Comparison of ENCODE assay signal across 17 cellular contexts in genomic region chr4:137664416-137664815, GRCh38.
DNase-seq lines count a peak whose midpoint lies in the region; ATAC-seq, FAIRE-seq and TF ChIP-seq lines count a peak whose summit lies in the region.
"Had no signal": no experiment of that assay in that cellular context is flagged by ENCODE, and none has a peak within 500 bp of the region (broad histone marks: within the 10 kb centered on the region; RNA-seq: fewer than 3 reads in every experiment).

No MANE protein-coding gene starts in this region.

- TF ChIP-seq POLR2A in IMR-90 (IDR thresholded peaks at IDR 0.05; ENCODE audit: low read depth, low read length) = no peak

- H3K27ac ChIP-seq in A673 (ENCODE audit: low read depth, low read length, poor library complexity, severe bottlenecking) (peak overlapping the region; percentile 91), IMR-90 (ENCODE audit: insufficient read depth, low read length) (peak overlapping the region; percentile 87; the same call in 1 of the 2 replicates), endodermal cell (ENCODE audit: low read depth, low read length) (no peak overlapping the region)
- H3K27ac ChIP-seq: WERI-Rb-1 had no signal

- in situ Hi-C loops in IMR-90 (cut with MboI; ENCODE audit: low sequenced_read_pairs) = no loop called here

- POLR2A ChIA-PET in A673 (lab: Charles Lee; ENCODE audit: low non-redundant PET) (no interaction called here), IMR-90 (lab: Charles Lee; ENCODE audit: unreplicated experiment) (interaction anchor here (0.6 to 1.3 kb wide), 7 partner anchors 11 to 133 kb away, joined by 3 to 7 read pairs (median 4); partner anchors contain the start of gene PCDH18)

- peak overlapping the region; percentile 98 for H3K18ac ChIP-seq in IMR-90 (ENCODE audit: low read depth, low read length)

- H2AK5ac ChIP-seq in IMR-90 (ENCODE audit: low read depth, low read length) = no peak overlapping the region

- FAIRE-seq in urothelium cell line (lab: Jason Lieb, UNC) (no peak), frontal cortex (lab: Jason Lieb, UNC) (no peak)

- H3K36me3 Mint-ChIP-seq in endodermal cell (ENCODE audit: low read depth) (no peaks in the 10 kb centered on the region), nephron progenitor cell (ENCODE audit: low read depth) (peaks cover 15% of the 10 kb centered on the region)
- H3K36me3 Mint-ChIP-seq: CD4-positive, alpha-beta memory T cell had no signal

- peak; percentile 67 for DNase-seq in A673 (ENCODE audit: low spot score)
- DNase-seq in IMR-90 = peak; percentile 51
- no peak for DNase-seq in endodermal cell
- DNase-seq in nephron progenitor cell = no peak
- no peak for DNase-seq in activated CD4-positive, alpha-beta T cell treated with anti-CD3 and anti-CD28 coated beads for 1 hour
- no peak for DNase-seq in urothelium cell line (ENCODE audit: low spot score)
- DNase-seq in frontal cortex (ENCODE audit: low spot score in 2 of 2) = no peak
- DNase-seq: 8988T; CD4-positive, alpha-beta memory T cell; dermis blood vessel endothelial cell; Kasumi-1; mammary epithelial cell; NCI-H1436 treated with DMSO at 0.1 percent for 48 hours; NCI-H345; nucleus accumbens; WERI-Rb-1 had no signal

- peaks cover 9% of the 10 kb centered on the region for H3K9me3 Mint-ChIP-seq in endodermal cell
- H3K9me3 Mint-ChIP-seq in nephron progenitor cell = peaks cover 18% of the 10 kb centered on the region

- no peak for TF ChIP-seq RAD21 in IMR-90 (IDR thresholded peaks at IDR 0.05; ENCODE audit: low read length)

- H3K27me3 Mint-ChIP-seq in endodermal cell (ENCODE audit: insufficient read depth) = no peaks in the 10 kb centered on the region
- no peaks in the 10 kb centered on the region for H3K27me3 Mint-ChIP-seq in nephron progenitor cell (ENCODE audit: low read depth, poor library complexity)
- H3K27me3 Mint-ChIP-seq: CD4-positive, alpha-beta memory T cell had no signal

- TF ChIP-seq CTCF in A673 (conservative IDR thresholded peaks at IDR 0.05; ENCODE audit: low read depth, low read length) = no peak
- TF ChIP-seq CTCF in IMR-90 (conservative IDR thresholded peaks at IDR 0.05; ENCODE audit: low read depth, low read length) = no peak
- no peak for TF ChIP-seq CTCF in endodermal cell (conservative IDR thresholded peaks at IDR 0.05)
- TF ChIP-seq CTCF in nephron progenitor cell (IDR thresholded peaks at IDR 0.05) = no peak

- peak overlapping the region; percentile 93; the same call in 1 of the 2 replicates for H4K5ac ChIP-seq in IMR-90 (ENCODE audit: low read depth, low read length)

- H3K4me1 Mint-ChIP-seq in endodermal cell = peaks cover 13% of the 10 kb centered on the region
- peaks cover 54% of the 10 kb centered on the region for H3K4me1 Mint-ChIP-seq in nephron progenitor cell
- H3K4me1 Mint-ChIP-seq: CD4-positive, alpha-beta memory T cell had no signal

- 17% methylated on average over 1 of the region's 2 CpGs; no CpG with 5 or more reads in 1 of the 2 experiments for WGBS in IMR-90 (ENCODE audit: extremely low coverage in 2 of 2, insufficient read length in 1 of 2), 2 experiments
- WGBS in endodermal cell (ENCODE audit: insufficient coverage in 1 of 2, insufficient read length in 1 of 2), 2 experiments = 83 to 84% methylated on average over 1 of the region's 2 CpGs

- CTCF ChIA-PET in A673 (lab: Charles Lee) = no interaction called here
- CTCF ChIA-PET in IMR-90 (lab: Yijun Ruan, JAX) = interaction anchor here (0.6 to 1.0 kb wide), 2 partner anchors 18 to 175 kb away, joined by 3 to 4 read pairs; no protein-coding TSS in a partner anchor

- peaks cover 0 to 20% of the 10 kb centered on the region in 2 experiments; a peak in 2 of 4 replicates for H3K79me1 ChIP-seq in IMR-90 (ENCODE audit: low read depth in 1 of 2, low read length in 2 of 2)

- peak overlapping the region; percentile 56 for H3K9ac ChIP-seq in IMR-90 (ENCODE audit: low read depth, low read length)
- no peak overlapping the region for H3K9ac ChIP-seq in endodermal cell (ENCODE audit: extremely low read depth, low read length, poor library complexity, severe bottlenecking)

- peak overlapping the region; percentile 80; the same call in 1 of the 2 replicates for H3K4ac ChIP-seq in IMR-90 (ENCODE audit: low read depth, low read length)

- H2BK20ac ChIP-seq in IMR-90 (ENCODE audit: low read depth, low read length) = peak overlapping the region; percentile 97; the same call in 1 of the 2 replicates

- H3K9me1 ChIP-seq in IMR-90 (ENCODE audit: insufficient read depth, low read length) = peaks cover 11% of the 10 kb centered on the region

- H3K56ac ChIP-seq in IMR-90 (ENCODE audit: extremely low read depth, insufficient read depth, low read length) = peak overlapping the region; percentile 63

- BruUV-seq in A673 (replicated peaks; lab: Mats Ljungman, UMichigan) = no TSS peak
- no TSS peak for BruUV-seq in IMR-90 (replicated peaks; lab: Mats Ljungman, UMichigan)

- no peak overlapping the region for H3K14ac ChIP-seq in IMR-90 (replicated peaks; ENCODE audit: low read depth, low read length)

- dilution Hi-C loops in IMR-90 (cut with HindIII; ENCODE audit: low sequenced_read_pairs, unreplicated experiment) = no loop called here

- ATAC-seq in IMR-90 (ENCODE audit: low read depth) (peak; percentile 54), HG03095 (IDR thresholded peaks at IDR 0.05; ENCODE audit: unreplicated experiment) (no peak)

- H3K4me3 Mint-ChIP-seq in endodermal cell = no peak overlapping the region
- H3K4me3 Mint-ChIP-seq in nephron progenitor cell = no peak overlapping the region
- H3K4me3 Mint-ChIP-seq: CD4-positive, alpha-beta memory T cell had no signal

- H2AFZ ChIP-seq in IMR-90 (replicated peaks; ENCODE audit: low read length, poor library complexity) = no peak overlapping the region

- peak overlapping the region; percentile 95 for H2BK5ac ChIP-seq in IMR-90 (ENCODE audit: low read depth, low read length, poor library complexity, severe bottlenecking)

- H3K4me3 ChIP-seq in A673 (ENCODE audit: low read depth, low read length, poor library complexity, severe bottlenecking) (no peak overlapping the region), IMR-90 (ENCODE audit: insufficient read depth, low read depth, low read length) (no peak overlapping the region), endodermal cell (ENCODE audit: low read length) (no peak overlapping the region)

- H4K20me1 ChIP-seq in IMR-90 (ENCODE audit: insufficient read depth, low read length) = no peaks in the 10 kb centered on the region

- H3K36me3 ChIP-seq in A673 (ENCODE audit: insufficient read depth, low read length, poor library complexity, severe bottlenecking) (no peaks in the 10 kb centered on the region), IMR-90 (ENCODE audit: control insufficient read depth, insufficient read depth, low read length) (no peaks in the 10 kb centered on the region), endodermal cell (ENCODE audit: control insufficient read depth, insufficient read depth, low read length) (no peaks in the 10 kb centered on the region)
- H3K36me3 ChIP-seq: WERI-Rb-1 had no signal

- intact Hi-C loops in A673 (cut with micrococcal nuclease; ENCODE audit: unreplicated experiment) = loop anchor here (5.0 kb wide), 1 partner anchor 132 kb away; the partner anchor contains the start of gene PCDH18
- intact Hi-C loops in IMR-90 (cut with micrococcal nuclease) = loop anchor here (1.0 to 5.0 kb wide), 3 partner anchors 41 to 518 kb away; no protein-coding TSS in a partner anchor

- peaks cover 30% of the 10 kb centered on the region for H3K4me1 ChIP-seq in A673 (ENCODE audit: insufficient read depth, low read length, poor library complexity, severe bottlenecking)
- peaks cover 18% of the 10 kb centered on the region for H3K4me1 ChIP-seq in IMR-90 (ENCODE audit: control insufficient read depth, insufficient read depth, low read length)
- H3K4me1 ChIP-seq in endodermal cell (ENCODE audit: control insufficient read depth, insufficient read depth, low read length) = no peaks in the 10 kb centered on the region

- H3K23ac ChIP-seq in IMR-90 (ENCODE audit: low read depth, low read length) = no peak overlapping the region; the same call in 1 of the 2 replicates

- peak overlapping the region; percentile 67; the same call in 1 of the 3 replicates for H2BK15ac ChIP-seq in IMR-90 (ENCODE audit: low read depth, low read length)

- peak overlapping the region; percentile 20 for H3K27ac Mint-ChIP-seq in endodermal cell
- H3K27ac Mint-ChIP-seq in nephron progenitor cell = peak overlapping the region; percentile 98

- H3K4me2 ChIP-seq in IMR-90 (ENCODE audit: low read depth, low read length) = peak overlapping the region; percentile 72

- H3K27me3 ChIP-seq in A673 (replicated peaks; ENCODE audit: insufficient read depth, low read depth, low read length, poor library complexity) = no peaks in the 10 kb centered on the region
- no peaks in the 10 kb centered on the region for H3K27me3 ChIP-seq in IMR-90 (ENCODE audit: control insufficient read depth, insufficient read depth, low read length)
- H3K27me3 ChIP-seq in endodermal cell (ENCODE audit: control insufficient read depth, insufficient read depth, low read length, poor library complexity, severe bottlenecking) = no peaks in the 10 kb centered on the region

- peak overlapping the region; percentile 96; the same call in 1 of the 2 replicates for H2BK120ac ChIP-seq in IMR-90 (ENCODE audit: low read depth, low read length)

- H3K9me3 ChIP-seq in A673 (ENCODE audit: low read depth, low read length, poor library complexity, severe bottlenecking) (peaks cover 10% of the 10 kb centered on the region), IMR-90 (ENCODE audit: control insufficient read depth, insufficient read depth, low read length) (no peaks in the 10 kb centered on the region), endodermal cell (ENCODE audit: control insufficient read depth, low read length) (peaks cover 6% of the 10 kb centered on the region)

- H4K8ac ChIP-seq in IMR-90 (ENCODE audit: low read depth in 2 of 2, low read length in 2 of 2) = peak overlapping the region; percentile 52 to 91; a peak in 2 of 4 replicates

- no peak overlapping the region for H2AK9ac ChIP-seq in IMR-90 (replicated peaks; ENCODE audit: low read depth, low read length, poor library complexity)

- H4K91ac ChIP-seq in IMR-90 (ENCODE audit: insufficient read depth, low read depth, low read length) = peak overlapping the region; percentile 69; the same call in 1 of the 2 replicates

TF ChIP-seq in IMR-90, 13 proteins besides CTCF, POLR2A, EP300 and RAD21 (continues in another document):
- TF ChIP-seq RCOR1 (IDR thresholded peaks at IDR 0.05; ENCODE audit: insufficient replicate concordance, low read length) (no peak), MAZ (IDR thresholded peaks at IDR 0.05; ENCODE audit: borderline replicate concordance, low read depth, low read length) (no peak), BHLHE40 (IDR thresholded peaks at IDR 0.05; ENCODE audit: low read depth, low read length) (no peak), RFX5 (IDR thresholded peaks at IDR 0.05; ENCODE audit: low read depth, low read length) (no peak), CEBPB (IDR thresholded peaks at IDR 0.05; ENCODE audit: low read depth, low read length) (no peak), MAFK (IDR thresholded peaks at IDR 0.05; ENCODE audit: low read depth, low read length) (no peak), MXI1 (IDR thresholded peaks at IDR 0.05; ENCODE audit: borderline replicate concordance, low read depth, low read length) (no peak)

Comparison
In these comparisons a context has a peak if more than half of its experiments do, and no peak if none do; other contexts are left out.
1. DNase-seq: peak in A673 (single experiment) and IMR-90 (single experiment); none in endodermal cell (single experiment), nephron progenitor cell (single experiment), activated CD4-positive, alpha-beta T cell treated with anti-CD3 and anti-CD28 coated beads for 1 hour (single experiment), urothelium cell line (single experiment) and frontal cortex (0 of 2).